ENCODE assay signal across 9 cellular contexts in genomic region chr2:222655406-222655747, GRCh38. TPM values are rescaled to one million over a fixed set of nuclear protein-coding genes. Genes with fewer than 3 reads are reported as not detected.
DNase-seq lines count a peak whose midpoint lies in the region; ATAC-seq, FAIRE-seq and TF ChIP-seq lines count a peak whose summit lies in the region.
"Had no signal": no experiment of that assay in that cellular context is flagged by ENCODE, and none has a peak within 500 bp of the region (broad histone marks: within the 10 kb centered on the region; RNA-seq: fewer than 3 reads in every experiment).

No MANE protein-coding gene starts in this region.

- H3K36me3 ChIP-seq in BJ (ENCODE audit: control insufficient read depth, insufficient read depth, low read length) (no peaks in the 10 kb centered on the region), RWPE2 (ENCODE audit: low read depth) (peaks cover 4% of the 10 kb centered on the region; the same call in 1 of the 2 replicates)

- H3K36me3 Mint-ChIP-seq in endothelial cell (ENCODE audit: low read depth, unreplicated experiment), result no peaks in the 10 kb centered on the region
- H3K36me3 Mint-ChIP-seq in natural killer cell treated with Interleukin-12 subunit alpha and Interleukin-12 subunit beta and Interleukin-15 and Interleukin-18, amount 100 ng/mL, for 72 hours, result peaks cover 6% of the 10 kb centered on the region

- CTCF ChIA-PET in BJ (lab: Yijun Ruan, JAX), result no interaction called here

- H3K4me1 Mint-ChIP-seq in endothelial cell (ENCODE audit: unreplicated experiment), result peaks cover 14% of the 10 kb centered on the region
- H3K4me1 Mint-ChIP-seq in natural killer cell treated with Interleukin-12 subunit alpha and Interleukin-12 subunit beta and Interleukin-15 and Interleukin-18, amount 100 ng/mL, for 72 hours (ENCODE audit: low read depth in 2 of 2), result peaks cover 37 to 38% of the 10 kb centered on the region in 2 donors

- FAIRE-seq in GM19239 (lab: Jason Lieb, UNC), result peak; percentile 64

- H3K27ac Mint-ChIP-seq in endothelial cell (ENCODE audit: unreplicated experiment), result peak overlapping the region; percentile 84
- peak overlapping the region; percentile 99 to 100 for H3K27ac Mint-ChIP-seq in natural killer cell treated with Interleukin-12 subunit alpha and Interleukin-12 subunit beta and Interleukin-15 and Interleukin-18, amount 100 ng/mL, for 72 hours

- POLR2A ChIA-PET in BJ (lab: Charles Lee), result no interaction called here

- ATAC-seq in HG03457 (IDR thresholded peaks at IDR 0.05; ENCODE audit: unreplicated experiment), result peak; percentile 8
- ATAC-seq in RWPE2 (ENCODE audit: low read depth), result peak; percentile 28
- peak in 1 of 2 donors; percentile 22 for ATAC-seq in natural killer cell treated with Interleukin-12 subunit alpha and Interleukin-12 subunit beta and Interleukin-15 and Interleukin-18, amount 100 ng/mL, for 72 hours
- no peak for ATAC-seq in GM18858 (IDR thresholded peaks at IDR 0.05; ENCODE audit: unreplicated experiment)

- peak overlapping the region; percentile 57 for H3K27ac ChIP-seq in RWPE2 (ENCODE audit: poor library complexity, severe bottlenecking)

- TF ChIP-seq CTCF in BJ (IDR thresholded peaks at IDR 0.05; ENCODE audit: insufficient read depth, low read depth, low read length) (no peak), RWPE2 (IDR thresholded peaks at IDR 0.05; ENCODE audit: poor library complexity, severe bottlenecking) (no peak), endothelial cell (IDR thresholded peaks at IDR 0.05; ENCODE audit: unreplicated experiment) (no peak)

- H3K9me3 ChIP-seq in RWPE2 (ENCODE audit: severe bottlenecking), result no peaks in the 10 kb centered on the region

- H3K4me3 ChIP-seq in BJ (ENCODE audit: low read depth, low read length) (peak overlapping the region; percentile 91), RWPE2 (ENCODE audit: severe bottlenecking) (peak overlapping the region; percentile 95)

- peaks cover 16% of the 10 kb centered on the region for H3K4me1 ChIP-seq in RWPE2 (ENCODE audit: insufficient read depth, poor library complexity, severe bottlenecking)

- H3K27me3 Mint-ChIP-seq in endothelial cell (ENCODE audit: unreplicated experiment), result no peaks in the 10 kb centered on the region
- no peaks in the 10 kb centered on the region for H3K27me3 Mint-ChIP-seq in natural killer cell treated with Interleukin-12 subunit alpha and Interleukin-12 subunit beta and Interleukin-15 and Interleukin-18, amount 100 ng/mL, for 72 hours

- no peak for DNase-seq in BJ (ENCODE audit: low read depth)
- no peak for DNase-seq in GM19239 (ENCODE audit: insufficient read length, low spot score)
- no peak for DNase-seq in RWPE2 (ENCODE audit: low spot score)
- no peak for DNase-seq in endothelial cell (ENCODE audit: low spot score)
- no peak for DNase-seq in natural killer cell treated with Interleukin-12 subunit alpha and Interleukin-12 subunit beta and Interleukin-15 and Interleukin-18, amount 100 ng/mL, for 72 hours (ENCODE audit: low spot score)
- DNase-seq in mesenteric fat pad (ENCODE audit: low spot score), result no peak

- H3K9me3 Mint-ChIP-seq in endothelial cell (ENCODE audit: unreplicated experiment), result no peaks in the 10 kb centered on the region
- H3K9me3 Mint-ChIP-seq in natural killer cell treated with Interleukin-12 subunit alpha and Interleukin-12 subunit beta and Interleukin-15 and Interleukin-18, amount 100 ng/mL, for 72 hours, result no peaks in the 10 kb centered on the region

- H3K4me3 Mint-ChIP-seq in endothelial cell (ENCODE audit: unreplicated experiment), result peak overlapping the region; percentile 99
- peak overlapping the region; percentile 95 for H3K4me3 Mint-ChIP-seq in natural killer cell treated with Interleukin-12 subunit alpha and Interleukin-12 subunit beta and Interleukin-15 and Interleukin-18, amount 100 ng/mL, for 72 hours

- H3K27me3 ChIP-seq in BJ (ENCODE audit: control insufficient read depth, insufficient read depth, low read length), result no peaks in the 10 kb centered on the region
- no peaks in the 10 kb centered on the region for H3K27me3 ChIP-seq in RWPE2 (ENCODE audit: insufficient read depth, poor library complexity, severe bottlenecking)

RNA-seq across cellular contexts. Expression of gene FARSB, which starts 0.5 kb away (rescaled TPM):
- polyA plus RNA-seq in BJ (2011; rRNA removed), result 16.4 and 30.1 TPM in 2 replicates
- polyA minus RNA-seq in BJ (2011; rRNA and poly(A)+ RNA removed), result 8.7 and 13.0 TPM in 2 replicates
- 11.9 TPM for total RNA-seq in endothelial cell (ENCODE audit: unreplicated experiment)
- total RNA-seq in natural killer cell treated with Interleukin-12 subunit alpha and Interleukin-12 subunit beta and Interleukin-15 and Interleukin-18, amount 100 ng/mL, for 72 hours, result 10 to 100 TPM; 27.7 to 44.5 TPM
- total RNA-seq in mesenteric fat pad, result 25.5 TPM

RNA-seq across cellular contexts. Expression of gene MOGAT1, which starts 16.1 kb away (rescaled TPM):
- not detected in 2 replicates for polyA plus RNA-seq in BJ (2011; rRNA removed)
- not detected in 2 replicates for polyA minus RNA-seq in BJ (2011; rRNA and poly(A)+ RNA removed)
- 0.26 TPM for total RNA-seq in endothelial cell (ENCODE audit: unreplicated experiment)
- total RNA-seq in natural killer cell treated with Interleukin-12 subunit alpha and Interleukin-12 subunit beta and Interleukin-15 and Interleukin-18, amount 100 ng/mL, for 72 hours, result not detected
- 0.74 TPM for total RNA-seq in mesenteric fat pad
- total RNA-seq: NCI-H460 had no signal
